In genomic region chr1:6248161-6248776, GRCh38 we compare ENCODE assay signal across 23 cellular contexts. TPM values are rescaled to one million over a fixed set of nuclear protein-coding genes. Genes with fewer than 3 reads are reported as not detected.
A peak's percentile ranks its signal among the peaks of the same experiment; 100 is the strongest.
DNase-seq lines count a peak whose midpoint lies in the region; ATAC-seq, FAIRE-seq and TF ChIP-seq lines count a peak whose summit lies in the region.
"Had no signal": no experiment of that assay in that cellular context is flagged by ENCODE, and none has a peak within 500 bp of the region (broad histone marks: within the 10 kb centered on the region; RNA-seq: fewer than 3 reads in every experiment).

No MANE protein-coding gene starts in this region.

- H2BK15ac ChIP-seq in IMR-90 (ENCODE audit: low read depth, low read length): no peak overlapping the region
- H2BK15ac ChIP-seq in H1 (ENCODE audit: low read length): 0 out of 2 replicates have a peak overlapping the region, but pooled peaks have one; percentile 53

- TF ChIP-seq CTCF in Caco-2 (IDR thresholded peaks at IDR 0.05; ENCODE audit: insufficient read depth in 1 of 2, low read depth in 1 of 2, low read length in 1 of 2, severe bottlenecking in 1 of 2, unreplicated experiment in 1 of 2): no peak
- TF ChIP-seq CTCF in IMR-90 (conservative IDR thresholded peaks at IDR 0.05; ENCODE audit: low read depth, low read length): no peak
- no peak for TF ChIP-seq CTCF in H1 (IDR thresholded peaks at IDR 0.05; ENCODE audit: control extremely low read depth in 1 of 3, insufficient read depth in 1 of 3, low read depth in 1 of 3, low read length in 3 of 3)
- no peak for TF ChIP-seq CTCF in neural crest cell (conservative IDR thresholded peaks at IDR 0.05)
- TF ChIP-seq CTCF in MM.1S (IDR thresholded peaks at IDR 0.05; ENCODE audit: low read length): no peak
- no peak for TF ChIP-seq CTCF in smooth muscle cell (IDR thresholded peaks at IDR 0.05; ENCODE audit: borderline replicate concordance, insufficient read depth, poor library complexity, severe bottlenecking)

- H2BK5ac ChIP-seq in IMR-90 (ENCODE audit: low read depth, low read length, poor library complexity, severe bottlenecking) (no peak overlapping the region), H1 (ENCODE audit: low read depth, low read length) (no peak overlapping the region)

- H3K18ac ChIP-seq in IMR-90 (ENCODE audit: low read depth, low read length) (no peak overlapping the region), H1 (ENCODE audit: extremely low read depth, low read length) (no peak overlapping the region)

- H3K27ac Mint-ChIP-seq in Caco-2 (ENCODE audit: unreplicated experiment): no peak overlapping the region
- H3K27ac Mint-ChIP-seq in neural crest cell (ENCODE audit: unreplicated experiment): no peak overlapping the region
- H3K27ac Mint-ChIP-seq: CD4-positive, alpha-beta T cell had no signal

- TF ChIP-seq EP300 in H1 (IDR thresholded peaks at IDR 0.05; ENCODE audit: borderline replicate concordance in 1 of 2, low read depth in 2 of 2, low read length in 2 of 2): no peak

- H2AK9ac ChIP-seq in IMR-90 (replicated peaks; ENCODE audit: low read depth, low read length, poor library complexity): peak overlapping the region; percentile 28

- H2BK120ac ChIP-seq in IMR-90 (ENCODE audit: low read depth, low read length) (no peak overlapping the region), H1 (replicated peaks; ENCODE audit: low read depth, low read length) (no peak overlapping the region)

- WGBS in IMR-90 (ENCODE audit: extremely low coverage in 2 of 2, insufficient read length in 1 of 2), 2 experiments: 83% methylated on average over 10 of the region's 14 CpGs; no CpG with 5 or more reads in 1 of the 2 experiments
- WGBS in H1 (ENCODE audit: extremely low coverage in 1 of 2, insufficient coverage in 1 of 2, insufficient read length in 1 of 2, insufficient replicate concordance in 2 of 2, low coverage in 1 of 2, low lambda C conversion rate in 2 of 2, missing lambda C conversion rate in 1 of 2), 2 experiments: 95% methylated on average over 13 of the region's 14 CpGs; no CpG with 5 or more reads in 1 of the 2 experiments
- 83% methylated on average over 14 of the region's 14 CpGs for WGBS in smooth muscle cell (ENCODE audit: low lambda C conversion rate)

- in situ Hi-C loops in IMR-90 (cut with MboI; ENCODE audit: low sequenced_read_pairs): loop anchor here (5.0 kb wide), 1 partner anchor 94 kb away; no protein-coding TSS in a partner anchor

- H2AFZ ChIP-seq in IMR-90 (replicated peaks; ENCODE audit: low read length, poor library complexity) (no peak overlapping the region), H1 (ENCODE audit: low read length) (no peak overlapping the region), MM.1S (ENCODE audit: low read length) (no peak overlapping the region), smooth muscle cell (ENCODE audit: low read depth) (no peak overlapping the region)

- no peak for TF ChIP-seq POLR2A in IMR-90 (IDR thresholded peaks at IDR 0.05; ENCODE audit: low read depth, low read length)
- TF ChIP-seq POLR2A in H1 (IDR thresholded peaks at IDR 0.05; ENCODE audit: control extremely low read depth in 1 of 2, low read depth in 2 of 2, low read length in 2 of 2): no peak

- H3K9ac ChIP-seq in IMR-90 (ENCODE audit: low read depth, low read length) (no peak overlapping the region), H1 (replicated peaks in 1 of 4; ENCODE audit: extremely low read depth in 1 of 4, low read depth in 3 of 4, low read length in 3 of 4) (no peak overlapping the region), MM.1S (ENCODE audit: low read length) (no peak overlapping the region), smooth muscle cell (ENCODE audit: low read depth) (no peak overlapping the region)
- H3K9ac ChIP-seq: KMS-11 had no signal

- ATAC-seq in IMR-90 (ENCODE audit: low read depth): no peak
- ATAC-seq in left ventricle myocardium superior: no peak
- ATAC-seq in HG03457 (IDR thresholded peaks at IDR 0.05; ENCODE audit: unreplicated experiment): no peak

- H4K20me1 ChIP-seq in IMR-90 (ENCODE audit: insufficient read depth, low read length): peaks cover 16% of the 10 kb centered on the region
- H4K20me1 ChIP-seq in H1 (replicated peaks in 1 of 2; ENCODE audit: control insufficient read depth in 1 of 2, insufficient read depth in 2 of 2, low read length in 2 of 2): peaks cover 9 to 29% of the 10 kb centered on the region in 2 experiments
- no peaks in the 10 kb centered on the region for H4K20me1 ChIP-seq in MM.1S (ENCODE audit: insufficient read depth, low read length)
- H4K20me1 ChIP-seq in smooth muscle cell (ENCODE audit: low read depth): peaks cover 17% of the 10 kb centered on the region

- BruUV-seq in Caco-2 (replicated peaks; lab: Mats Ljungman, UMichigan) (no TSS peak), IMR-90 (replicated peaks; lab: Mats Ljungman, UMichigan) (no TSS peak)

- H3K4me1 Mint-ChIP-seq in Caco-2 (ENCODE audit: low read depth, unreplicated experiment) (no peaks in the 10 kb centered on the region), neural crest cell (peaks cover 15% of the 10 kb centered on the region)

- H3K9me3 Mint-ChIP-seq in Caco-2 (ENCODE audit: unreplicated experiment): no peaks in the 10 kb centered on the region
- no peaks in the 10 kb centered on the region for H3K9me3 Mint-ChIP-seq in neural crest cell
- H3K9me3 Mint-ChIP-seq: CD4-positive, alpha-beta T cell had no signal

- TF ChIP-seq RAD21 in IMR-90 (IDR thresholded peaks at IDR 0.05; ENCODE audit: low read length) (no peak), H1 (IDR thresholded peaks at IDR 0.05 in 1 of 2, conservative IDR thresholded peaks at IDR 0.05 in 1 of 2; ENCODE audit: low read depth in 2 of 2, low read length in 2 of 2) (no peak)

- H3K79me2 ChIP-seq in H1 (ENCODE audit: control insufficient read depth in 1 of 2, insufficient read depth in 2 of 2, low read length in 2 of 2): no peaks in the 10 kb centered on the region; a peak in 1 of 4 replicates
- H3K79me2 ChIP-seq in MM.1S (ENCODE audit: low read length): no peaks in the 10 kb centered on the region
- H3K79me2 ChIP-seq in smooth muscle cell (ENCODE audit: low read depth): no peaks in the 10 kb centered on the region

- H3K9me3 ChIP-seq in Caco-2: no peaks in the 10 kb centered on the region
- no peaks in the 10 kb centered on the region for H3K9me3 ChIP-seq in IMR-90 (ENCODE audit: control insufficient read depth, insufficient read depth, low read length)
- H3K9me3 ChIP-seq in H1 (ENCODE audit: insufficient read depth in 2 of 2, low read depth in 1 of 2, low read length in 1 of 2): no peaks in the 10 kb centered on the region
- no peaks in the 10 kb centered on the region for H3K9me3 ChIP-seq in MM.1S (replicated peaks; ENCODE audit: insufficient read depth, low read length)
- no peaks in the 10 kb centered on the region for H3K9me3 ChIP-seq in smooth muscle cell (replicated peaks; ENCODE audit: low read depth)

- H3K9me2 ChIP-seq in MM.1S (replicated peaks; ENCODE audit: insufficient read depth, low read length): no peaks in the 10 kb centered on the region

- DNase-seq in Caco-2 (no peak), IMR-90 (no peak), H1 (ENCODE audit: low read depth in 1 of 2, low spot score in 2 of 2) (peak in 1 of 2 experiments; percentile 47), neural crest cell (ENCODE audit: low read depth, low spot score) (no peak), left ventricle myocardium superior (no peak), MM.1S (no peak), smooth muscle cell (lab: John Stamatoyannopoulos, UW; ENCODE audit: unreplicated experiment) (no peak)
- DNase-seq: ACHN; AML-193; CD4-positive, alpha-beta T cell; NCI-H1048; NCI-H1436 treated with DMSO at 0.1 percent for 48 hours; NCI-H2029 treated with DMSO at 0.1 percent for 48 hours; NCI-H2171 treated with DMSO at 0.1 percent for 48 hours; NCI-H748 treated with DMSO at 0.1 percent for 48 hours; OCI-M1 had no signal

- H3K79me1 ChIP-seq in IMR-90 (ENCODE audit: low read depth in 1 of 2, low read length in 2 of 2): no peaks in the 10 kb centered on the region
- no peaks in the 10 kb centered on the region for H3K79me1 ChIP-seq in H1 (ENCODE audit: low read depth, low read length)

- H3K4me1 ChIP-seq in Caco-2 (0 out of 2 replicates have a peak, but pooled peaks cover 10% of the 10 kb centered on the region), IMR-90 (ENCODE audit: control insufficient read depth, insufficient read depth, low read length) (no peaks in the 10 kb centered on the region), H1 (replicated peaks in 1 of 4; ENCODE audit: control insufficient read depth in 3 of 4, insufficient read depth in 4 of 4, low read length in 3 of 4) (peaks cover 4 to 24% (median 14%) of the 10 kb centered on the region in 4 experiments), MM.1S (ENCODE audit: low read length) (no peaks in the 10 kb centered on the region; the same call in 1 of the 2 replicates), smooth muscle cell (ENCODE audit: low read depth) (no peaks in the 10 kb centered on the region)

- H3K9me1 ChIP-seq in IMR-90 (ENCODE audit: insufficient read depth, low read length): no peaks in the 10 kb centered on the region

- no peak overlapping the region for H3K14ac ChIP-seq in IMR-90 (replicated peaks; ENCODE audit: low read depth, low read length)
- H3K14ac ChIP-seq in H1 (ENCODE audit: insufficient read length): no peak overlapping the region

- H3K56ac ChIP-seq in IMR-90 (ENCODE audit: extremely low read depth, insufficient read depth, low read length) (no peak overlapping the region), H1 (replicated peaks; ENCODE audit: insufficient read length, low read depth, low read length) (no peak overlapping the region)

- H3K27ac ChIP-seq in IMR-90 (ENCODE audit: insufficient read depth, low read length) (no peak overlapping the region), H1 (ENCODE audit: low read depth, low read length) (no peak overlapping the region), MM.1S (ENCODE audit: low read length) (no peak overlapping the region), smooth muscle cell (ENCODE audit: low read depth) (no peak overlapping the region)
- H3K27ac ChIP-seq: HL-60, KMS-11, RWPE1 had no signal

- no peaks in the 10 kb centered on the region for H3K36me3 ChIP-seq in Caco-2 (ENCODE audit: control insufficient read depth, insufficient read depth, low read length)
- H3K36me3 ChIP-seq in IMR-90 (ENCODE audit: control insufficient read depth, insufficient read depth, low read length): no peaks in the 10 kb centered on the region
- no peaks in the 10 kb centered on the region for H3K36me3 ChIP-seq in H1 (ENCODE audit: control insufficient read depth in 2 of 4, insufficient read depth in 4 of 4, low read length in 3 of 4)
- H3K36me3 ChIP-seq in MM.1S (replicated peaks; ENCODE audit: insufficient read depth, low read length): no peaks in the 10 kb centered on the region
- H3K36me3 ChIP-seq in smooth muscle cell (ENCODE audit: low read depth): no peaks in the 10 kb centered on the region

- peak overlapping the region; percentile 68; the same call in 1 of the 2 replicates for H2BK12ac ChIP-seq in H1 (ENCODE audit: low read depth, low read length)

- H3K23ac ChIP-seq in IMR-90 (ENCODE audit: low read depth, low read length): no peak overlapping the region
- no peak overlapping the region for H3K23ac ChIP-seq in H1 (ENCODE audit: insufficient read length)

- H3F3A ChIP-seq in MM.1S (ENCODE audit: insufficient read depth, low read length) (no peaks in the 10 kb centered on the region), smooth muscle cell (ENCODE audit: low read depth) (peaks cover 3% of the 10 kb centered on the region)

- H3K4me3 ChIP-seq in Caco-2 (ENCODE audit: low read depth, low read length) (no peak overlapping the region), IMR-90 (ENCODE audit: insufficient read depth, low read depth, low read length) (no peak overlapping the region), H1 (ENCODE audit: extremely low read depth in 1 of 4, insufficient read depth in 2 of 4, low read depth in 3 of 4, low read length in 4 of 4) (no peak overlapping the region), MM.1S (ENCODE audit: low read length) (no peak overlapping the region), smooth muscle cell (no peak overlapping the region)

- H3K23me2 ChIP-seq in H1 (ENCODE audit: low read depth, low read length): peaks cover 23% of the 10 kb centered on the region; the same call in 1 of the 2 replicates

- H3K27me3 Mint-ChIP-seq in Caco-2 (ENCODE audit: insufficient read depth, unreplicated experiment) (peaks cover 3% of the 10 kb centered on the region), neural crest cell (ENCODE audit: low read depth) (peaks cover 75% of the 10 kb centered on the region)

- no peak overlapping the region for H4K8ac ChIP-seq in IMR-90 (ENCODE audit: low read depth in 2 of 2, low read length in 2 of 2)
- no peak overlapping the region; the same call in 1 of the 2 replicates for H4K8ac ChIP-seq in H1 (ENCODE audit: extremely low read depth, insufficient read depth, low read length)

- peaks cover 5% of the 10 kb centered on the region for H3K36me3 Mint-ChIP-seq in Caco-2 (ENCODE audit: insufficient read depth, unreplicated experiment)
- no peaks in the 10 kb centered on the region for H3K36me3 Mint-ChIP-seq in neural crest cell (ENCODE audit: low read depth)

- H3K4me2 ChIP-seq in IMR-90 (ENCODE audit: low read depth, low read length) (no peak overlapping the region), H1 (ENCODE audit: insufficient read depth in 1 of 2, low read depth in 2 of 2, low read length in 2 of 2) (peak overlapping the region; percentile 45 to 82; a peak in 2 of 4 replicates), MM.1S (ENCODE audit: low read depth, low read length) (no peak overlapping the region), smooth muscle cell (no peak overlapping the region)
- H3K4me2 ChIP-seq: KMS-11 had no signal

- H4K91ac ChIP-seq in IMR-90 (ENCODE audit: insufficient read depth, low read depth, low read length) (no peak overlapping the region), H1 (replicated peaks; ENCODE audit: insufficient read length, low read length) (no peak overlapping the region)

- no peak overlapping the region for H2AK5ac ChIP-seq in IMR-90 (ENCODE audit: low read depth, low read length)
- 0 out of 2 replicates have a peak overlapping the region, but pooled peaks have one; percentile 3 for H2AK5ac ChIP-seq in H1 (ENCODE audit: low read depth, low read length)

- POLR2A ChIA-PET in Caco-2 (lab: Charles Lee) (no interaction called here), IMR-90 (lab: Charles Lee; ENCODE audit: unreplicated experiment) (no interaction called here), H1 (lab: Charles Lee; ENCODE audit: partially characterized antibody) (interaction anchor here (0.7 to 9.3 kb wide), 16 partner anchors 10 to 177 kb away, joined by 3 to 64 read pairs (median 4); partner anchors contain the start of genes GPR153, ICMT and RNF207)

- peak overlapping the region; percentile 9 for H3K4me3 Mint-ChIP-seq in Caco-2 (ENCODE audit: unreplicated experiment)
- H3K4me3 Mint-ChIP-seq in neural crest cell: peak overlapping the region; percentile 44
- H3K4me3 Mint-ChIP-seq: CD4-positive, alpha-beta T cell had no signal

- H3K27me3 ChIP-seq in Caco-2 (replicated peaks; ENCODE audit: control insufficient read depth, insufficient read depth, low read length) (no peaks in the 10 kb centered on the region), IMR-90 (ENCODE audit: control insufficient read depth, insufficient read depth, low read length) (peaks cover 49% of the 10 kb centered on the region), H1 (replicated peaks in 1 of 4; ENCODE audit: control insufficient read depth in 3 of 4, extremely low read depth in 1 of 4, insufficient read depth in 3 of 4, low read length in 3 of 4) (peaks cover 16 to 47% (median 37%) of the 10 kb centered on the region in 4 experiments), MM.1S (replicated peaks; ENCODE audit: insufficient read depth, low read length) (peaks cover 83% of the 10 kb centered on the region), smooth muscle cell (ENCODE audit: low read depth) (peaks cover 80% of the 10 kb centered on the region)

- H3K4ac ChIP-seq in IMR-90 (ENCODE audit: low read depth, low read length) (no peak overlapping the region), H1 (replicated peaks; ENCODE audit: insufficient read length, low read depth, low read length) (no peak overlapping the region)

- no peak overlapping the region for H2BK20ac ChIP-seq in IMR-90 (ENCODE audit: low read depth, low read length)
- H2BK20ac ChIP-seq in H1 (ENCODE audit: low read length): no peak overlapping the region

- CTCF ChIA-PET in Caco-2 (lab: Charles Lee): interaction anchor here (0.7 to 1.0 kb wide), 4 partner anchors 13 to 202 kb away, joined by 3 to 4 read pairs (median 4); partner anchors contain the start of gene GPR153
- CTCF ChIA-PET in IMR-90 (lab: Yijun Ruan, JAX): interaction anchor here (0.8 to 1.5 kb wide), 3 partner anchors 10 to 98 kb away, joined by 3 to 6 read pairs (median 3); no protein-coding TSS in a partner anchor
- CTCF ChIA-PET in H1 (lab: Charles Lee; ENCODE audit: partially characterized antibody): interaction anchor here (0.5 to 19.1 kb wide), 24 partner anchors 8 to 581 kb away, joined by 3 to 353 read pairs (median 10); partner anchors contain the start of genes ICMT, RNF207 and RPL22

- FAIRE-seq in H1 (lab: Jason Lieb, UNC): no peak
- FAIRE-seq: HTR-8/SVneo had no signal

- H4K5ac ChIP-seq in IMR-90 (ENCODE audit: low read depth, low read length): no peak overlapping the region
- no peak overlapping the region for H4K5ac ChIP-seq in H1 (ENCODE audit: insufficient read length, low read depth, low read length)

- intact Hi-C loops in Caco-2 (cut with micrococcal nuclease; ENCODE audit: unreplicated experiment): loop anchor here (5.0 kb wide), 1 partner anchor 244 kb away; the partner anchor contains the start of gene PLEKHG5
- intact Hi-C loops in IMR-90 (cut with micrococcal nuclease): loop anchor here (5.0 kb wide), 1 partner anchor 244 kb away; the partner anchor contains the start of gene PLEKHG5
- intact Hi-C loops in left ventricle myocardium superior (cut with micrococcal nuclease): loop anchor here (10.0 kb wide), 1 partner anchor 97 kb away; no protein-coding TSS in a partner anchor

- dilution Hi-C loops in IMR-90 (cut with HindIII; ENCODE audit: low sequenced_read_pairs, unreplicated experiment): no loop called here

RNA-seq across cellular contexts. Expression of gene HES3, which starts 4.3 kb away (rescaled TPM):
- not detected in 2 replicates for total RNA-seq in Caco-2 (2022)
- not detected in 2 replicates for total RNA-seq in IMR-90 (2012; rRNA removed)
- polyA plus RNA-seq in IMR-90 (2012; rRNA removed): not detected in 2 replicates
- not detected in 2 replicates for polyA plus RNA-seq in IMR-90 (2012; cell fraction: cytosol; rRNA removed)
- polyA plus RNA-seq in IMR-90 (2012; cell fraction: nucleus; rRNA removed; ENCODE audit: low replicate concordance): not detected in 2 replicates
- total RNA-seq in H1 (2021; fragmentation: NEBNext Ultra II Directional; extraction: Animal tissue kit (Norgen Biotek cat#: 25700)): 54.3 and 67.9 TPM in 2 replicates
- 38.8 and 105 TPM in 2 replicates for polyA plus RNA-seq in H1 (2011; rRNA removed)
- 39.6 TPM for polyA plus RNA-seq in H1 (2011; cell fraction: cytosol; rRNA removed)
- 96.6 TPM for polyA plus RNA-seq in H1 (2011; cell fraction: nucleus; rRNA removed)
- polyA plus RNA-seq in H1 (2012, experiment 1 of 2): 54.8 to 62.4 TPM (median 58.8 TPM) in 4 replicates
- polyA plus RNA-seq in H1 (2012, experiment 2 of 2): 66.2 TPM
- 28.3 TPM for polyA plus RNA-seq in H1 (2013, experiment 1 of 2)
- polyA plus RNA-seq in H1 (2013, experiment 2 of 2): 27.2 TPM
- 4.3 and 6.6 TPM in 2 replicates for polyA minus RNA-seq in H1 (2011; rRNA and poly(A)+ RNA removed)
- polyA minus RNA-seq in H1 (2011; cell fraction: cytosol; rRNA and poly(A)+ RNA removed): 51.3 TPM
- 55.7 TPM for polyA minus RNA-seq in H1 (2011; cell fraction: nucleus; rRNA and poly(A)+ RNA removed)
- 23.6 and 25.2 TPM in 2 replicates for total RNA-seq in neural crest cell
- not detected for total RNA-seq in left ventricle myocardium superior
- not detected in 2 replicates for total RNA-seq in smooth muscle cell
- not detected in 2 replicates for polyA plus RNA-seq in smooth muscle cell
- total RNA-seq: CD4-positive, alpha-beta T cell; M059J; NCI-H460 had no signal

RNA-seq across cellular contexts. Expression of gene ICMT, which starts 12.5 kb away (rescaled TPM):
- 73.6 and 77.6 TPM in 2 replicates for total RNA-seq in Caco-2 (2022)
- total RNA-seq in IMR-90 (2012; rRNA removed): 53.9 and 61.7 TPM in 2 replicates
- 36.4 and 37.2 TPM in 2 replicates for polyA plus RNA-seq in IMR-90 (2012; rRNA removed)
- 23.0 and 23.1 TPM in 2 replicates for polyA plus RNA-seq in IMR-90 (2012; cell fraction: cytosol; rRNA removed)
- polyA plus RNA-seq in IMR-90 (2012; cell fraction: nucleus; rRNA removed; ENCODE audit: low replicate concordance): 8.0 and 15.4 TPM in 2 replicates
- 105 and 106 TPM in 2 replicates for total RNA-seq in H1 (2021; fragmentation: NEBNext Ultra II Directional; extraction: Animal tissue kit (Norgen Biotek cat#: 25700))
- polyA plus RNA-seq in H1 (2011; rRNA removed): 67.4 and 68.4 TPM in 2 replicates
- 70.0 TPM for polyA plus RNA-seq in H1 (2011; cell fraction: cytosol; rRNA removed)
- 53.5 TPM for polyA plus RNA-seq in H1 (2011; cell fraction: nucleus; rRNA removed)
- polyA plus RNA-seq in H1 (2012, experiment 1 of 2): 72.0 to 85.5 TPM (median 82.2 TPM) in 4 replicates
- 66.0 TPM for polyA plus RNA-seq in H1 (2012, experiment 2 of 2)
- polyA plus RNA-seq in H1 (2013, experiment 1 of 2): 80.2 TPM
- polyA plus RNA-seq in H1 (2013, experiment 2 of 2): 101 TPM
- 101 and 111 TPM in 2 replicates for polyA minus RNA-seq in H1 (2011; rRNA and poly(A)+ RNA removed)
- 77.6 TPM for polyA minus RNA-seq in H1 (2011; cell fraction: cytosol; rRNA and poly(A)+ RNA removed)
- polyA minus RNA-seq in H1 (2011; cell fraction: nucleus; rRNA and poly(A)+ RNA removed): 47.2 TPM
- 85.4 and 92.8 TPM in 2 replicates for total RNA-seq in neural crest cell
- total RNA-seq in left ventricle myocardium superior: 52.9 TPM
- total RNA-seq in smooth muscle cell: 55.1 and 66.8 TPM in 2 replicates
- polyA plus RNA-seq in smooth muscle cell: 34.7 and 36.6 TPM in 2 replicates

RNA-seq across cellular contexts. Expression of gene GPR153, which starts 12.6 kb away (rescaled TPM):
- 2.7 and 3.2 TPM in 2 replicates for total RNA-seq in Caco-2 (2022)
- total RNA-seq in IMR-90 (2012; rRNA removed): 1.7 and 1.8 TPM in 2 replicates
- 5.2 and 6.5 TPM in 2 replicates for polyA plus RNA-seq in IMR-90 (2012; rRNA removed)
- polyA plus RNA-seq in IMR-90 (2012; cell fraction: cytosol; rRNA removed): 4.8 and 9.2 TPM in 2 replicates
- polyA plus RNA-seq in IMR-90 (2012; cell fraction: nucleus; rRNA removed; ENCODE audit: low replicate concordance): 11.6 and 25.5 TPM in 2 replicates
- total RNA-seq in H1 (2021; fragmentation: NEBNext Ultra II Directional; extraction: Animal tissue kit (Norgen Biotek cat#: 25700)): 5.7 and 6.1 TPM in 2 replicates
- polyA plus RNA-seq in H1 (2011; rRNA removed): 8.1 and 15.6 TPM in 2 replicates
- polyA plus RNA-seq in H1 (2011; cell fraction: cytosol; rRNA removed): 8.1 TPM
- 16.5 TPM for polyA plus RNA-seq in H1 (2011; cell fraction: nucleus; rRNA removed)
- polyA plus RNA-seq in H1 (2012, experiment 1 of 2): 4.3 to 8.8 TPM (median 7.7 TPM) in 4 replicates
- 6.5 TPM for polyA plus RNA-seq in H1 (2012, experiment 2 of 2)
- polyA plus RNA-seq in H1 (2013, experiment 1 of 2): 4.3 TPM
- 3.9 TPM for polyA plus RNA-seq in H1 (2013, experiment 2 of 2)
- polyA minus RNA-seq in H1 (2011; rRNA and poly(A)+ RNA removed): 5.0 and 7.9 TPM in 2 replicates
- 8.3 TPM for polyA minus RNA-seq in H1 (2011; cell fraction: cytosol; rRNA and poly(A)+ RNA removed)
- 9.7 TPM for polyA minus RNA-seq in H1 (2011; cell fraction: nucleus; rRNA and poly(A)+ RNA removed)
- 28.1 and 28.7 TPM in 2 replicates for total RNA-seq in neural crest cell
- 7.7 TPM for total RNA-seq in left ventricle myocardium superior
- 6.4 and 8.2 TPM in 2 replicates for total RNA-seq in smooth muscle cell
- 15.5 and 15.8 TPM in 2 replicates for polyA plus RNA-seq in smooth muscle cell

RNA-seq across cellular contexts. Expression of gene RNF207, which starts 42.4 kb away (rescaled TPM):
- total RNA-seq in Caco-2 (2022): 26.1 and 27.4 TPM in 2 replicates
- total RNA-seq in IMR-90 (2012; rRNA removed): 2.7 and 3.9 TPM in 2 replicates
- polyA plus RNA-seq in IMR-90 (2012; rRNA removed): 17.2 and 42.9 TPM in 2 replicates
- 4.7 and 5.1 TPM in 2 replicates for polyA plus RNA-seq in IMR-90 (2012; cell fraction: cytosol; rRNA removed)
- polyA plus RNA-seq in IMR-90 (2012; cell fraction: nucleus; rRNA removed; ENCODE audit: low replicate concordance): 181 and 244 TPM in 2 replicates
- 3.9 and 4.2 TPM in 2 replicates for total RNA-seq in H1 (2021; fragmentation: NEBNext Ultra II Directional; extraction: Animal tissue kit (Norgen Biotek cat#: 25700))
- polyA plus RNA-seq in H1 (2011; rRNA removed): 5.4 and 15.9 TPM in 2 replicates
- polyA plus RNA-seq in H1 (2011; cell fraction: cytosol; rRNA removed): 9.2 TPM
- polyA plus RNA-seq in H1 (2011; cell fraction: nucleus; rRNA removed): 47.4 TPM
- 2.6 to 5.0 TPM (median 3.8 TPM) in 4 replicates for polyA plus RNA-seq in H1 (2012, experiment 1 of 2)
- polyA plus RNA-seq in H1 (2012, experiment 2 of 2): 2.8 TPM
- 4.3 TPM for polyA plus RNA-seq in H1 (2013, experiment 1 of 2)
- 3.0 TPM for polyA plus RNA-seq in H1 (2013, experiment 2 of 2)
- 4.7 and 6.1 TPM in 2 replicates for polyA minus RNA-seq in H1 (2011; rRNA and poly(A)+ RNA removed)
- polyA minus RNA-seq in H1 (2011; cell fraction: cytosol; rRNA and poly(A)+ RNA removed): 5.7 TPM
- 17.2 TPM for polyA minus RNA-seq in H1 (2011; cell fraction: nucleus; rRNA and poly(A)+ RNA removed)
- 3.8 and 4.9 TPM in 2 replicates for total RNA-seq in neural crest cell
- total RNA-seq in left ventricle myocardium superior: 82.3 TPM
- total RNA-seq in smooth muscle cell: 1.8 and 4.8 TPM in 2 replicates
- 2.0 and 4.0 TPM in 2 replicates for polyA plus RNA-seq in smooth muscle cell

RNA-seq across cellular contexts. Expression of gene RPL22, which starts 48.9 kb away (rescaled TPM):
- 406 and 418 TPM in 2 replicates for total RNA-seq in Caco-2 (2022)
- 26.2 and 71.9 TPM in 2 replicates for total RNA-seq in IMR-90 (2012; rRNA removed)
- polyA plus RNA-seq in IMR-90 (2012; rRNA removed): 131 and 154 TPM in 2 replicates
- 17.4 and 27.5 TPM in 2 replicates for polyA plus RNA-seq in IMR-90 (2012; cell fraction: cytosol; rRNA removed)
- 9.8 and 38.0 TPM in 2 replicates for polyA plus RNA-seq in IMR-90 (2012; cell fraction: nucleus; rRNA removed; ENCODE audit: low replicate concordance)
- 521 and 545 TPM in 2 replicates for total RNA-seq in H1 (2021; fragmentation: NEBNext Ultra II Directional; extraction: Animal tissue kit (Norgen Biotek cat#: 25700))
- 66.8 and 133 TPM in 2 replicates for polyA plus RNA-seq in H1 (2011; rRNA removed)
- 234 TPM for polyA plus RNA-seq in H1 (2011; cell fraction: cytosol; rRNA removed)
- polyA plus RNA-seq in H1 (2011; cell fraction: nucleus; rRNA removed): 28.4 TPM
- polyA plus RNA-seq in H1 (2012, experiment 1 of 2): 870 to 2,565 TPM (median 1,339 TPM) in 4 replicates
- 330 TPM for polyA plus RNA-seq in H1 (2012, experiment 2 of 2)
- 1,194 TPM for polyA plus RNA-seq in H1 (2013, experiment 1 of 2)
- 1,207 TPM for polyA plus RNA-seq in H1 (2013, experiment 2 of 2)
- 27.6 and 29.8 TPM in 2 replicates for polyA minus RNA-seq in H1 (2011; rRNA and poly(A)+ RNA removed)
- 49.7 TPM for polyA minus RNA-seq in H1 (2011; cell fraction: cytosol; rRNA and poly(A)+ RNA removed)
- 47.9 TPM for polyA minus RNA-seq in H1 (2011; cell fraction: nucleus; rRNA and poly(A)+ RNA removed)
- 479 and 516 TPM in 2 replicates for total RNA-seq in neural crest cell
- 248 TPM for total RNA-seq in left ventricle myocardium superior
- total RNA-seq in smooth muscle cell: 108 and 126 TPM in 2 replicates
- 108 and 117 TPM in 2 replicates for polyA plus RNA-seq in smooth muscle cell

Comparison
In these comparisons a context has a peak if more than half of its experiments do, and no peak if none do; other contexts are left out.
1. H3K4me2 ChIP-seq: peak in H1 (2 of 2); none in IMR-90 (single experiment), MM.1S (single experiment) and smooth muscle cell (single experiment).
2. RNA of gene HES3, which starts 4.3 kb away (total RNA-seq): 54.3 to 67.9 TPM in H1 and 23.6 to 25.2 TPM in neural crest cell; not detected in Caco-2, not detected in IMR-90, not detected in left ventricle myocardium superior (single experiment) and not detected in smooth muscle cell; every median in the first group is over 10 times any median in the second.